Comparison of ENCODE assay signal across 9 cellular contexts in the genomic region with DNA sequence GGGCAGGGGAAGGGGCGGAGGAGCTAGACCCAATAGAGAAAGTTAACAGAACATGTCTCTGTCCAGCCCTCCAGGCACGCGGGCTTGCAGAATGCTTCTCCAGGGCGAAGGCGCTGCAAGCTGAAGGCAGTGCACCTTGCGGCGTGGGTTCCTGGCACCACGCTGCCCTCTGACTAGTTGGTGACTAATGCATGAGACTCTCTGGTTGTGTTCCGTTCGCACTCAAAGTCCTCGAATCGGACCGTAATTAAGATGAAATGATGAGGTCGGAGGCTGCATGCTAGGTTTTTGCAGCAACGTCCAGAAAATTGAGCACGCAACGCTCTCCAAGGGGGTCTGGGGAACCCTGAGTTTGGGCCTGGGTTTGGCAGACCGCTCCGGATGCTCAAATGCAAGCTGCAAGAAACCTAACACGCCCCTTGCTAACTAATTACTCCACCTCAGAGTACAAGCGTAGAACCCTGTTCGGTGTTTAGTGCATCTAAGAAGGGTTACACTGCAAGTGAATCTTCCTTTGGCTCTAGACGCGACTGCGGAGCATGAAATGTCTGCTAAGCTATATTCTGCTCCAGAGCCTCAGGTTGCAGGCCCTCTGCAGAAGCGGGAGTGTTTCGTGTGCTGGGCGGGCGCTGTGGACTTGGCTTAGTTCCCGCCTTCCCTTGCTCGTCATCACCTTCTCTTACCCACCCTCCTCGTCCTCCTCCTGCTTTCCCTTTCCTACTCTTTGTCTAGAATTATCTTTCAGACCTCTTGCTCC. TPM values are rescaled to one million over a fixed set of nuclear protein-coding genes. Genes with fewer than 3 reads are reported as not detected.
DNase-seq lines count a peak whose midpoint lies in the region; ATAC-seq and TF ChIP-seq lines count a peak whose summit lies in the region.
"Had no signal": no experiment of that assay in that cellular context is flagged by ENCODE, and none has a peak within 500 bp of the region (broad histone marks: within the 10 kb centered on the region; RNA-seq: fewer than 3 reads in every experiment).

No MANE protein-coding gene starts in this region.

- intact Hi-C loops in activated CD4-positive, alpha-beta T cell treated with anti-CD3 and anti-CD28 coated beads for 36 hours (cut with DNase I, micrococcal nuclease): no loop called here
- intact Hi-C loops in PC-3 (cut with micrococcal nuclease): no loop called here

- no TSS peak for BruUV-seq in PC-3 (replicated peaks; lab: Mats Ljungman, UMichigan)

- no peak overlapping the region for H3K4me3 ChIP-seq in PC-3 (ENCODE audit: low read length)

- TF ChIP-seq CTCF in PC-3 (conservative IDR thresholded peaks at IDR 0.05; ENCODE audit: low read depth, low read length): no peak

- CTCF ChIA-PET in activated CD4-positive, alpha-beta T cell treated with anti-CD3 and anti-CD28 coated beads for 36 hours (lab: Charles Lee): interaction anchor here (0.6 to 1.2 kb wide), 4 partner anchors 9 to 122 kb away, joined by 3 read pairs; no protein-coding TSS in a partner anchor
- CTCF ChIA-PET in PC-3 (lab: Charles Lee): interaction anchor here (0.6 kb wide), 1 partner anchor 213 kb away, joined by 3 read pairs; no protein-coding TSS in a partner anchor

- DNase-seq in activated CD4-positive, alpha-beta T cell treated with anti-CD3 and anti-CD28 coated beads for 36 hours: peak; percentile 26
- no peak for DNase-seq in activated CD4-positive, alpha-beta T cell treated with anti-CD3 and anti-CD28 coated beads for 1 hour
- peak; percentile 55 for DNase-seq in PC-3
- peak; percentile 8 to 14 for DNase-seq in erythroblast (lab: John Stamatoyannopoulos, UW)
- peak; percentile 35 for DNase-seq in retina
- no peak for DNase-seq in COLO668 (lab: John Stamatoyannopoulos, UW; ENCODE audit: unreplicated experiment)
- no peak for DNase-seq in RPMI8226

- H3K9me3 ChIP-seq in PC-3 (ENCODE audit: low read length): no peaks in the 10 kb centered on the region

- H3K36me3 Mint-ChIP-seq in activated CD4-positive, alpha-beta T cell treated with anti-CD3 and anti-CD28 coated beads for 36 hours (ENCODE audit: low read depth): no peaks in the 10 kb centered on the region

- TF ChIP-seq POLR2A in erythroblast (IDR thresholded peaks at IDR 0.05; ENCODE audit: low read length): no peak

- H3K4me1 ChIP-seq in PC-3 (ENCODE audit: insufficient read depth, low read length): no peaks in the 10 kb centered on the region

- H3F3A ChIP-seq in PC-3 (ENCODE audit: low read length, unreplicated experiment): no peaks in the 10 kb centered on the region

- H3K36me3 ChIP-seq in PC-3 (ENCODE audit: low read depth, low read length): no peaks in the 10 kb centered on the region

- H4K20me1 ChIP-seq in PC-3 (ENCODE audit: low read length): no peaks in the 10 kb centered on the region

- no peaks in the 10 kb centered on the region for H3K9me2 ChIP-seq in PC-3 (replicated peaks; ENCODE audit: low read length)

- no peak for ATAC-seq in activated CD4-positive, alpha-beta T cell treated with anti-CD3 and anti-CD28 coated beads for 36 hours
- ATAC-seq in PC-3 (0 out of 2 replicates have a peak, but pooled peaks have one; percentile 37), HG02970 (IDR thresholded peaks at IDR 0.05; ENCODE audit: low FRiP score, unreplicated experiment) (no peak)

- H3K9me3 Mint-ChIP-seq in activated CD4-positive, alpha-beta T cell treated with anti-CD3 and anti-CD28 coated beads for 36 hours (ENCODE audit: low read depth): no peaks in the 10 kb centered on the region

- H3K4me3 Mint-ChIP-seq in activated CD4-positive, alpha-beta T cell treated with anti-CD3 and anti-CD28 coated beads for 36 hours: peak overlapping the region; percentile 35

- peaks cover 11% of the 10 kb centered on the region for H3K4me1 Mint-ChIP-seq in activated CD4-positive, alpha-beta T cell treated with anti-CD3 and anti-CD28 coated beads for 36 hours

- H2AFZ ChIP-seq in PC-3 (ENCODE audit: low read length): no peak overlapping the region

- H3K27me3 ChIP-seq in PC-3 (ENCODE audit: low read length): peaks cover 35% of the 10 kb centered on the region

- POLR2A ChIA-PET in activated CD4-positive, alpha-beta T cell treated with anti-CD3 and anti-CD28 coated beads for 36 hours (lab: Charles Lee): no interaction called here
- POLR2A ChIA-PET in PC-3 (lab: Charles Lee; ENCODE audit: unreplicated experiment): no interaction called here

- H3K27ac Mint-ChIP-seq in activated CD4-positive, alpha-beta T cell treated with anti-CD3 and anti-CD28 coated beads for 36 hours: no peak overlapping the region

- H3K27ac ChIP-seq in PC-3 (ENCODE audit: low read length): no peak overlapping the region
- H3K27ac ChIP-seq: HL-60 had no signal

- H3K4me2 ChIP-seq in PC-3 (ENCODE audit: low read length): no peak overlapping the region

- H3K9ac ChIP-seq in PC-3 (ENCODE audit: low read length): no peak overlapping the region

- H3K27me3 Mint-ChIP-seq in activated CD4-positive, alpha-beta T cell treated with anti-CD3 and anti-CD28 coated beads for 36 hours: peaks cover 41% of the 10 kb centered on the region

- H3K79me2 ChIP-seq in PC-3 (ENCODE audit: low read length): no peaks in the 10 kb centered on the region

RNA-seq across cellular contexts. Expression of a gene that starts 57.1 kb away (rescaled TPM):
- 10 to 100 TPM; 11.8 to 12.2 TPM for total RNA-seq in activated CD4-positive, alpha-beta T cell treated with anti-CD3 and anti-CD28 coated beads for 36 hours
- total RNA-seq in PC-3 (2014; rRNA removed): 5.2 and 5.6 TPM in 2 replicates

Comparison
In these comparisons a context has a peak if more than half of its experiments do, and no peak if none do; other contexts are left out.
1. DNase-seq: peak in activated CD4-positive, alpha-beta T cell treated with anti-CD3 and anti-CD28 coated beads for 36 hours (single experiment), PC-3 (single experiment), erythroblast (2 of 2) and retina (single experiment); none in activated CD4-positive, alpha-beta T cell treated with anti-CD3 and anti-CD28 coated beads for 1 hour (single experiment), COLO668 (single experiment) and RPMI8226 (single experiment).